ENCODE assay signal across 26 cellular contexts in genomic region chr4:140652601-140653000, GRCh38.
"Had no signal": no experiment of that assay in that cellular context is flagged by ENCODE, and none has a peak within 500 bp of the region (broad histone marks: within the 10 kb centered on the region; RNA-seq: fewer than 3 reads in every experiment).

No MANE protein-coding gene starts in this region.

- H3K36me3 ChIP-seq: colonic mucosa, transverse colon, uterus had no signal

- H3K4me3 ChIP-seq: adrenal gland, colonic mucosa, dorsolateral prefrontal cortex, esophagus squamous epithelium, heart right ventricle, lower lobe of right lung, right lobe of liver, skin epidermis, transverse colon, uterus had no signal

- H3K79me2 ChIP-seq: parathyroid adenoma had no signal

- H3K4me3 Mint-ChIP-seq: activated naive CD8-positive, alpha-beta T cell; activated T-cell treated with anti-CD3 and anti-CD28 coated beads, Interleukin-2, amount 50 U/mL, for 24 hours; activated T-helper 17 cell treated with anti-CD3 and anti-CD28 coated beads, Interleukin-2, amount 50 U/mL, for 72 hours; central memory CD8-positive, alpha-beta T cell; effector memory CD8-positive, alpha-beta T cell; natural killer cell; stimulated activated effector memory CD8-positive, alpha-beta T cell treated with anti-CD3 and anti-CD28 coated beads, Interleukin-12 subunit alpha, Interleukin-12 subunit beta, amount 100 ng/mL, for 72 hours had no signal

- H3K27ac ChIP-seq: colonic mucosa, dorsolateral prefrontal cortex, esophagus squamous epithelium, heart right ventricle, lower lobe of right lung, parathyroid adenoma, transverse colon had no signal

- H2AFZ ChIP-seq: parathyroid adenoma had no signal

- ATAC-seq: activated T-helper 17 cell treated with anti-CD3 and anti-CD28 coated beads, Interleukin-2, amount 50 U/mL, for 72 hours; effector memory CD8-positive, alpha-beta T cell; heart right ventricle; left lobe of liver; lower lobe of right lung; natural killer cell; right lobe of liver; stimulated activated effector memory CD8-positive, alpha-beta T cell treated with anti-CD3 and anti-CD28 coated beads, Interleukin-12 subunit alpha, Interleukin-12 subunit beta, amount 100 ng/mL, for 72 hours had no signal

- H3K27me3 ChIP-seq: adrenal gland, ascending aorta, colonic mucosa, esophagus squamous epithelium, heart right ventricle, right lobe of liver, transverse colon, uterus had no signal

- H3K9ac ChIP-seq: parathyroid adenoma had no signal

- H3K4me1 ChIP-seq: adrenal gland, ascending aorta, colonic mucosa, lower lobe of right lung, right lobe of liver, transverse colon, uterus had no signal

- H3K27ac Mint-ChIP-seq: activated naive CD8-positive, alpha-beta T cell; activated T-cell treated with anti-CD3 and anti-CD28 coated beads, Interleukin-2, amount 50 U/mL, for 24 hours; activated T-helper 17 cell treated with anti-CD3 and anti-CD28 coated beads, Interleukin-2, amount 50 U/mL, for 72 hours; effector memory CD8-positive, alpha-beta T cell; natural killer cell; stimulated activated effector memory CD8-positive, alpha-beta T cell treated with anti-CD3 and anti-CD28 coated beads, Interleukin-12 subunit alpha, Interleukin-12 subunit beta, amount 100 ng/mL, for 72 hours had no signal

- H3K4me1 Mint-ChIP-seq: activated T-helper 17 cell treated with anti-CD3 and anti-CD28 coated beads, Interleukin-2, amount 50 U/mL, for 72 hours; central memory CD8-positive, alpha-beta T cell; stimulated activated effector memory CD8-positive, alpha-beta T cell treated with anti-CD3 and anti-CD28 coated beads, Interleukin-12 subunit alpha, Interleukin-12 subunit beta, amount 100 ng/mL, for 72 hours had no signal

- H3K9me3 Mint-ChIP-seq: activated T-cell treated with anti-CD3 and anti-CD28 coated beads, Interleukin-2, amount 50 U/mL, for 24 hours; activated T-helper 17 cell treated with anti-CD3 and anti-CD28 coated beads, Interleukin-2, amount 50 U/mL, for 72 hours; central memory CD8-positive, alpha-beta T cell; effector memory CD8-positive, alpha-beta T cell; natural killer cell; stimulated activated effector memory CD8-positive, alpha-beta T cell treated with anti-CD3 and anti-CD28 coated beads, Interleukin-12 subunit alpha, Interleukin-12 subunit beta, amount 100 ng/mL, for 72 hours had no signal

- H3K9me3 ChIP-seq: adrenal gland, ascending aorta, colonic mucosa, esophagus squamous epithelium, heart right ventricle, lower lobe of right lung, right lobe of liver, transverse colon, uterus had no signal

- H3K36me3 Mint-ChIP-seq: activated naive CD8-positive, alpha-beta T cell; natural killer cell; stimulated activated effector memory CD8-positive, alpha-beta T cell treated with anti-CD3 and anti-CD28 coated beads, Interleukin-12 subunit alpha, Interleukin-12 subunit beta, amount 100 ng/mL, for 72 hours had no signal

- DNase-seq: activated CD4-positive, alpha-beta T cell treated with anti-CD3 and anti-CD28 coated beads, Interleukin-2, amount 50 U/mL, for 4 hours; activated CD8-positive, alpha-beta memory T cell treated with anti-CD3 and anti-CD28 coated beads for 24 hours; activated CD8-positive, alpha-beta memory T cell treated with anti-CD3 and anti-CD28 coated beads, Interleukin-2, amount 50 U/mL, for 4 hours; activated T-cell treated with anti-CD3 and anti-CD28 coated beads, Interleukin-2, amount 50 U/mL, for 24 hours; adrenal gland; colonic mucosa; dorsolateral prefrontal cortex; effector memory CD8-positive, alpha-beta T cell; esophagus squamous epithelium; heart right ventricle; lower lobe of right lung; midbrain; natural killer cell; right lobe of liver; stimulated activated CD4-positive, alpha-beta T cell treated with anti-CD3 and anti-CD28 coated beads, Interleukin-2, amount 100 ng/mL, for 24 hours; T-helper 9 cell; transverse colon; uterus had no signal
